19 cellular contexts compared by ENCODE assay signal in genomic region chr13:20633802-20634201, GRCh38.
DNase-seq lines count a peak whose midpoint lies in the region; ATAC-seq, FAIRE-seq and TF ChIP-seq lines count a peak whose summit lies in the region.
"Had no signal": no experiment of that assay in that cellular context is flagged by ENCODE, and none has a peak within 500 bp of the region (broad histone marks: within the 10 kb centered on the region; RNA-seq: fewer than 3 reads in every experiment).

No MANE protein-coding gene starts in this region.

- H3K27ac Mint-ChIP-seq in MCF 10A (ENCODE audit: low read depth, unreplicated experiment), result no peak overlapping the region
- H3K27ac Mint-ChIP-seq: H9 had no signal

- H4K20me1 ChIP-seq in mammary epithelial cell (ENCODE audit: insufficient read depth, low read length), result no peaks in the 10 kb centered on the region
- H4K20me1 ChIP-seq: BLaER1 had no signal

- POLR2A ChIA-PET in MCF 10A (lab: Yijun Ruan, JAX), result no interaction called here

- in situ Hi-C loops in mammary epithelial cell (cut with MboI; ENCODE audit: low sequenced_read_pairs in 2 of 2), result no loop called here

- H3K36me3 ChIP-seq in mammary epithelial cell (ENCODE audit: insufficient read depth, low read length) (no peaks in the 10 kb centered on the region), aorta (ENCODE audit: control insufficient read depth in 1 of 2, insufficient read depth in 2 of 2, low read length in 1 of 2) (peaks cover 2 to 6% of the 10 kb centered on the region in 2 donors)

- H3K27ac ChIP-seq in mammary epithelial cell (ENCODE audit: insufficient read depth, low read depth, low read length) (no peak overlapping the region), epithelial cell of prostate (peak overlapping the region; percentile 2), aorta (ENCODE audit: low read depth in 1 of 2, low read length in 2 of 2) (no peak overlapping the region)
- H3K27ac ChIP-seq: 22Rv1, BLaER1, HL-60 had no signal

- no peaks in the 10 kb centered on the region for H3K9me3 ChIP-seq in mammary epithelial cell (replicated peaks; ENCODE audit: insufficient read depth, low read length)
- no peaks in the 10 kb centered on the region for H3K9me3 ChIP-seq in aorta (ENCODE audit: control insufficient read depth, low read length)
- H3K9me3 ChIP-seq: BLaER1, Caco-2 had no signal

- H3K4me3 ChIP-seq in mammary epithelial cell (replicated peaks in 1 of 3; ENCODE audit: insufficient read depth in 1 of 3, low read depth in 2 of 3, low read length in 3 of 3), result no peak overlapping the region
- H3K4me3 ChIP-seq in aorta (ENCODE audit: low read length in 2 of 2), result no peak overlapping the region
- H3K4me3 ChIP-seq: BLaER1 had no signal

- H3K9ac ChIP-seq in mammary epithelial cell (ENCODE audit: insufficient read depth, low read length), result no peak overlapping the region
- H3K9ac ChIP-seq: BLaER1 had no signal

- no peak for ATAC-seq in aorta (ENCODE audit: low FRiP score)

- no peaks in the 10 kb centered on the region for H3K9me3 Mint-ChIP-seq in MCF 10A (ENCODE audit: unreplicated experiment)
- H3K9me3 Mint-ChIP-seq: CD8-positive, alpha-beta memory T cell; H9 had no signal

- H3K4me2 ChIP-seq in mammary epithelial cell (ENCODE audit: insufficient read depth, low read depth, low read length), result no peak overlapping the region
- H3K4me2 ChIP-seq: BLaER1 had no signal

- H3K27me3 ChIP-seq in mammary epithelial cell (ENCODE audit: insufficient read depth, low read length), result no peaks in the 10 kb centered on the region
- H3K27me3 ChIP-seq in aorta (ENCODE audit: control insufficient read depth in 1 of 2, insufficient read depth in 2 of 2, low read length in 1 of 2), result no peaks in the 10 kb centered on the region
- H3K27me3 ChIP-seq: BLaER1 had no signal

- no peaks in the 10 kb centered on the region for H3K27me3 Mint-ChIP-seq in MCF 10A (ENCODE audit: insufficient read depth, unreplicated experiment)
- H3K27me3 Mint-ChIP-seq: CD8-positive, alpha-beta memory T cell had no signal

- no peaks in the 10 kb centered on the region for H3K79me2 ChIP-seq in mammary epithelial cell (ENCODE audit: insufficient read depth, low read length)

- H3K4me1 ChIP-seq in mammary epithelial cell (ENCODE audit: insufficient read depth, low read length) (peaks cover 8% of the 10 kb centered on the region), aorta (ENCODE audit: control insufficient read depth in 1 of 2, insufficient read depth in 2 of 2, low read length in 2 of 2) (no peaks in the 10 kb centered on the region)
- H3K4me1 ChIP-seq: BLaER1, Caco-2 had no signal

- TF ChIP-seq CTCF in mammary epithelial cell (conservative IDR thresholded peaks at IDR 0.05 in 1 of 2, IDR thresholded peaks at IDR 0.05 in 1 of 2; ENCODE audit: extremely low read depth in 1 of 2, insufficient read depth in 1 of 2, low read depth in 1 of 2, low read length in 2 of 2) (no peak), MCF 10A (IDR thresholded peaks at IDR 0.05; ENCODE audit: unreplicated experiment) (no peak)

- no peak overlapping the region for H2AFZ ChIP-seq in mammary epithelial cell (ENCODE audit: low read depth, low read length)

- dilution Hi-C loops in mammary epithelial cell (cut with HindIII; ENCODE audit: low sequenced_read_pairs), result no loop called here

- FAIRE-seq in urothelium cell line (lab: Jason Lieb, UNC), result no peak
- FAIRE-seq: GM12892 had no signal

- 96% methylated on average over 3 of the region's 3 CpGs for WGBS in mammary epithelial cell (ENCODE audit: low coverage, missing lambda C conversion rate)
- WGBS in aorta, 2 donors, result 99 to 100% methylated on average over 3 of the region's 3 CpGs

- peaks cover 7% of the 10 kb centered on the region for H3K36me3 Mint-ChIP-seq in MCF 10A (ENCODE audit: insufficient read depth, unreplicated experiment)

- CTCF ChIA-PET in mammary epithelial cell (lab: Charles Lee; ENCODE audit: low non-redundant PET) (no interaction called here), MCF 10A (lab: Yijun Ruan, JAX) (no interaction called here)

- DNase-seq in mammary epithelial cell, result peak; percentile 59
- no peak for DNase-seq in MCF 10A (ENCODE audit: unreplicated experiment)
- DNase-seq in epithelial cell of prostate (ENCODE audit: low read depth, low spot score), result peak; percentile 12
- peak; percentile 82 for DNase-seq in kidney tubule cell (ENCODE audit: low spot score)
- DNase-seq in aorta, result no peak
- no peak for DNase-seq in KG1 (lab: John Stamatoyannopoulos, UW)
- no peak for DNase-seq in urothelium cell line (ENCODE audit: low spot score)
- no peak for DNase-seq in ureter (ENCODE audit: low spot score)
- DNase-seq: AML-193; Caco-2; CD8-positive, alpha-beta memory T cell; DND-41; GDM1; GOT3; H9 had no signal

- intact Hi-C loops in mammary epithelial cell (cut with micrococcal nuclease), result no loop called here
- intact Hi-C loops in MCF 10A (cut with micrococcal nuclease), result no loop called here
- intact Hi-C loops in aorta (cut with DNase I), result no loop called here

- H3K4me1 Mint-ChIP-seq in MCF 10A (ENCODE audit: insufficient read depth, unreplicated experiment), result no peaks in the 10 kb centered on the region
- H3K4me1 Mint-ChIP-seq: H9 had no signal

- H3K4me3 Mint-ChIP-seq in MCF 10A (ENCODE audit: unreplicated experiment), result no peak overlapping the region
- H3K4me3 Mint-ChIP-seq: CD8-positive, alpha-beta memory T cell; H9 had no signal

- BruUV-seq in mammary epithelial cell (replicated peaks; lab: Mats Ljungman, UMichigan) (no TSS peak), MCF 10A (replicated peaks; lab: Mats Ljungman, UMichigan) (no TSS peak)

Comparison
In these comparisons a context has a peak if more than half of its experiments do, and no peak if none do; other contexts are left out.
1. DNase-seq: peak in mammary epithelial cell (single experiment), epithelial cell of prostate (single experiment) and kidney tubule cell (single experiment); none in MCF 10A (single experiment), aorta (0 of 2), KG1 (single experiment), urothelium cell line (single experiment) and ureter (single experiment).